Comparison of ENCODE assay signal across 17 cellular contexts in genomic region chr3:157145566-157145965, GRCh38. TPM values are rescaled to one million over a fixed set of nuclear protein-coding genes. Genes with fewer than 3 reads are reported as not detected.
DNase-seq lines count a peak whose midpoint lies in the region; ATAC-seq, FAIRE-seq and TF ChIP-seq lines count a peak whose summit lies in the region.
"Had no signal": no experiment of that assay in that cellular context is flagged by ENCODE, and none has a peak within 500 bp of the region (broad histone marks: within the 10 kb centered on the region; RNA-seq: fewer than 3 reads in every experiment).

No MANE protein-coding gene starts in this region.

- no peak for TF ChIP-seq EP300 in A549 (IDR thresholded peaks at IDR 0.05)

- no peak overlapping the region for H3K4me2 ChIP-seq in A549

- H3K9me3 ChIP-seq in A549: no peaks in the 10 kb centered on the region
- no peaks in the 10 kb centered on the region for H3K9me3 ChIP-seq in Caco-2
- H3K9me3 ChIP-seq: sigmoid colon had no signal

- H3K9me3 Mint-ChIP-seq in Caco-2 (ENCODE audit: unreplicated experiment) (no peaks in the 10 kb centered on the region), T-cell (no peaks in the 10 kb centered on the region)
- no peaks in the 10 kb centered on the region for H3K9me3 Mint-ChIP-seq in activated T-cell treated with anti-CD3 and anti-CD28 coated beads, Interleukin-2, amount 50 U/mL, for 4 hours
- H3K9me3 Mint-ChIP-seq: effector memory CD8-positive, alpha-beta T cell; neural crest cell had no signal

- ATAC-seq in A549: peak; percentile 25 to 35; a peak in 4 of 6 replicates
- no peak for ATAC-seq in T-cell (replicated peaks in 1 of 4)
- ATAC-seq in activated T-cell treated with anti-CD3 and anti-CD28 coated beads, Interleukin-2, amount 50 U/mL, for 4 hours: no peak

- H3K27me3 Mint-ChIP-seq in Caco-2 (ENCODE audit: insufficient read depth, unreplicated experiment) (no peaks in the 10 kb centered on the region), T-cell (no peaks in the 10 kb centered on the region)
- no peaks in the 10 kb centered on the region for H3K27me3 Mint-ChIP-seq in activated T-cell treated with anti-CD3 and anti-CD28 coated beads, Interleukin-2, amount 50 U/mL, for 4 hours (ENCODE audit: low read depth)
- H3K27me3 Mint-ChIP-seq: effector memory CD8-positive, alpha-beta T cell had no signal

- H3K36me3 Mint-ChIP-seq in Caco-2 (ENCODE audit: insufficient read depth, unreplicated experiment) (peaks cover 80% of the 10 kb centered on the region), T-cell (peaks cover 59% of the 10 kb centered on the region)
- H3K36me3 Mint-ChIP-seq in activated T-cell treated with anti-CD3 and anti-CD28 coated beads, Interleukin-2, amount 50 U/mL, for 4 hours (ENCODE audit: insufficient read depth): peaks cover 52% of the 10 kb centered on the region

- no peaks in the 10 kb centered on the region for H3K4me1 Mint-ChIP-seq in Caco-2 (ENCODE audit: low read depth, unreplicated experiment)
- peaks cover 17 to 25% (median 20%) of the 10 kb centered on the region in 3 donors for H3K4me1 Mint-ChIP-seq in T-cell
- peaks cover 19% of the 10 kb centered on the region for H3K4me1 Mint-ChIP-seq in activated T-cell treated with anti-CD3 and anti-CD28 coated beads, Interleukin-2, amount 50 U/mL, for 4 hours (ENCODE audit: low read depth)
- H3K4me1 Mint-ChIP-seq: neural crest cell had no signal

- no peaks in the 10 kb centered on the region for H3K27me3 ChIP-seq in Caco-2 (replicated peaks; ENCODE audit: control insufficient read depth, insufficient read depth, low read length)
- H3K27me3 ChIP-seq: sigmoid colon had no signal

- CTCF ChIA-PET in A549 (lab: Yijun Ruan, JAX): no interaction called here
- CTCF ChIA-PET in Caco-2 (lab: Charles Lee): no interaction called here
- CTCF ChIA-PET in T-cell (lab: Charles Lee): interaction anchor here (1.0 to 1.2 kb wide), 2 partner anchors 8 to 11 kb away, joined by 3 to 4 read pairs; no protein-coding TSS in a partner anchor

- WGBS in A549 (ENCODE audit: missing lambda C conversion rate): 66% methylated on average over 1 of the region's 1 CpG

- H3K27ac Mint-ChIP-seq in Caco-2 (ENCODE audit: unreplicated experiment) (peak overlapping the region; percentile 15), T-cell (peak overlapping the region; percentile 25 to 64)

- TF ChIP-seq POLR2A in A549 (IDR thresholded peaks at IDR 0.05; ENCODE audit: low read length): no peak

- intact Hi-C loops in Caco-2 (cut with micrococcal nuclease; ENCODE audit: unreplicated experiment): no loop called here

- H3K4me3 ChIP-seq in A549: no peak overlapping the region
- H3K4me3 ChIP-seq in Caco-2 (ENCODE audit: low read depth, low read length): no peak overlapping the region
- H3K4me3 ChIP-seq: sigmoid colon had no signal

- no peak for TF ChIP-seq RAD21 in A549 (conservative IDR thresholded peaks at IDR 0.05 in 1 of 2, IDR thresholded peaks at IDR 0.05 in 1 of 2)

- no peak for TF ChIP-seq CTCF in A549 (IDR thresholded peaks at IDR 0.05)
- no peak for TF ChIP-seq CTCF in Caco-2 (IDR thresholded peaks at IDR 0.05; ENCODE audit: insufficient read depth in 1 of 2, low read depth in 1 of 2, low read length in 1 of 2, severe bottlenecking in 1 of 2, unreplicated experiment in 1 of 2)

- no TSS peak for BruUV-seq in Caco-2 (replicated peaks; lab: Mats Ljungman, UMichigan)

- no peak for FAIRE-seq in A549 (lab: Jason Lieb, UNC)

- POLR2A ChIA-PET in A549 (lab: Yijun Ruan, JAX) (interaction anchor here (1.0 kb wide), 1 partner anchor 10 kb away, joined by 3 read pairs; no protein-coding TSS in a partner anchor), Caco-2 (lab: Charles Lee) (no interaction called here), T-cell (lab: Charles Lee) (interaction anchor here (0.7 to 4.3 kb wide), 3 partner anchors 10 to 620 kb away, joined by 6 to 27 read pairs (median 26); partner anchors contain the start of gene CCNL1 (in 1 of the 2))

- no peak overlapping the region for H3K27ac ChIP-seq in A549
- H3K27ac ChIP-seq in epithelial cell of prostate: peak overlapping the region; percentile 12
- H3K27ac ChIP-seq: sigmoid colon had no signal

- H3K4me1 ChIP-seq in A549: no peaks in the 10 kb centered on the region
- H3K4me1 ChIP-seq in Caco-2: 0 out of 2 replicates have a peak, but pooled peaks cover 4% of the 10 kb centered on the region
- H3K4me1 ChIP-seq: sigmoid colon had no signal

- H3K36me3 ChIP-seq in Caco-2 (ENCODE audit: control insufficient read depth, insufficient read depth, low read length): peaks cover 7% of the 10 kb centered on the region

- DNase-seq in A549 (ENCODE audit: low read depth in 1 of 2, low spot score in 1 of 2): no peak
- no peak for DNase-seq in Caco-2
- DNase-seq in T-cell: no peak
- DNase-seq in epithelial cell of prostate (ENCODE audit: low read depth, low spot score): no peak
- no peak for DNase-seq in NCI-H1092 treated with DMSO at 0.1 percent for 48 hours (lab: John Stamatoyannopoulos, UW)
- DNase-seq in COR-L47 (lab: John Stamatoyannopoulos, UW): no peak
- DNase-seq in NCI-H748 treated with DMSO at 0.1 percent for 48 hours (lab: John Stamatoyannopoulos, UW): no peak
- no peak for DNase-seq in activated T-cell treated with anti-CD3 and anti-CD28 coated beads, Interleukin-2, amount 50 U/mL, for 4 hours
- DNase-seq: activated CD4-positive, alpha-beta T cell treated with anti-CD3 and anti-CD28 coated beads, Interleukin-2, amount 50 U/mL, for 48 hours; aorta; C1 segment of cervical spinal cord; effector memory CD8-positive, alpha-beta T cell; KG1; kidney glomerular epithelial cell; NCI-H187; sigmoid colon had no signal

- no peak overlapping the region for H3K4me3 Mint-ChIP-seq in Caco-2 (ENCODE audit: unreplicated experiment)
- peak overlapping the region in 1 of 3 donors; percentile 27 for H3K4me3 Mint-ChIP-seq in T-cell
- H3K4me3 Mint-ChIP-seq in activated T-cell treated with anti-CD3 and anti-CD28 coated beads, Interleukin-2, amount 50 U/mL, for 4 hours: no peak overlapping the region
- H3K4me3 Mint-ChIP-seq: neural crest cell had no signal

TF ChIP-seq in A549, 52 proteins besides CTCF, POLR2A, EP300 and RAD21:
- no peak for TF ChIP-seq ZFP36 (IDR thresholded peaks at IDR 0.05; ENCODE audit: borderline replicate concordance, partially characterized antibody)
- no peak for TF ChIP-seq HEYL (CRISPR knock-in tag; IDR thresholded peaks at IDR 0.05)
- no peak for TF ChIP-seq TP53 (CRISPR knock-in tag; IDR thresholded peaks at IDR 0.05)
- no peak for TF ChIP-seq KDM5A (IDR thresholded peaks at IDR 0.05)
- TF ChIP-seq BCL3 (IDR thresholded peaks at IDR 0.05): no peak
- TF ChIP-seq RCOR1 (IDR thresholded peaks at IDR 0.05; ENCODE audit: low read depth, low read length): no peak
- no peak for TF ChIP-seq E2F6 (IDR thresholded peaks at IDR 0.05; ENCODE audit: borderline replicate concordance, low read depth)
- TF ChIP-seq KDM1A (IDR thresholded peaks at IDR 0.05; ENCODE audit: low read depth): no peak
- TF ChIP-seq MAX (IDR thresholded peaks at IDR 0.05): no peak
- no peak for TF ChIP-seq MYC (IDR thresholded peaks at IDR 0.05; ENCODE audit: borderline replicate concordance, low read length)
- no peak for TF ChIP-seq CBX2 (IDR thresholded peaks at IDR 0.05; ENCODE audit: borderline replicate concordance, low read depth)
- no peak for TF ChIP-seq TFCP2L1 (CRISPR knock-in tag; IDR thresholded peaks at IDR 0.05)
- TF ChIP-seq CHD4 (IDR thresholded peaks at IDR 0.05; ENCODE audit: borderline replicate concordance): no peak
TF ChIP-seq in A549: peak in this region for 0.

RNA-seq across cellular contexts. Expression of gene CCNL1, which starts 14.4 kb away (rescaled TPM):
- polyA plus RNA-seq in A549 (2011; rRNA removed) (130 and 170 TPM in 2 replicates), A549 (2017; fragmentation: RNase III; extraction: RNeasy Plus Mini Kit Qiagen cat#74134 plus additional on column Dnase treatment) (39.7 to 51.3 TPM (median 45.1 TPM) in 3 replicates)
- 39.2 and 43.3 TPM in 2 replicates for polyA plus RNA-seq in A549 (2012; cell fraction: cytosol; rRNA removed)
- 258 and 267 TPM in 2 replicates for polyA plus RNA-seq in A549 (2012; cell fraction: nucleus; rRNA removed)
- 111 and 159 TPM in 2 replicates for polyA minus RNA-seq in A549 (2011; rRNA and poly(A)+ RNA removed)
- total RNA-seq in Caco-2 (2022) (108 and 114 TPM in 2 replicates), T-cell (1,000 to 10,000 TPM in 2 of 5 donors, 100 to 1,000 TPM in 3; 271 to 1,140 (median 276) TPM)
- 100 to 1,000 TPM; 138 to 152 (median 151) TPM for total RNA-seq in activated T-cell treated with anti-CD3 and anti-CD28 coated beads, Interleukin-2, amount 50 U/mL, for 4 hours

Comparison
In these comparisons a context has a peak if more than half of its experiments do, and no peak if none do; other contexts are left out.
1. ATAC-seq: peak in A549 (2 of 2); none in T-cell (0 of 4) and activated T-cell treated with anti-CD3 and anti-CD28 coated beads, Interleukin-2, amount 50 U/mL, for 4 hours (0 of 2).
2. CTCF ChIA-PET loops: an anchor here in T-cell (1.0 to 1.2 kb wide); none called in A549 and Caco-2.